8 cellular contexts compared by ENCODE assay signal in genomic region chr9:6757988-6758417, GRCh38. TPM values are rescaled to one million over a fixed set of nuclear protein-coding genes. Genes with fewer than 3 reads are reported as not detected.
DNase-seq lines count a peak whose midpoint lies in the region; ATAC-seq, FAIRE-seq and TF ChIP-seq lines count a peak whose summit lies in the region.

No MANE protein-coding gene starts in this region.

- no peak for FAIRE-seq in GM19239 (lab: Jason Lieb, UNC)

- H3K36me3 ChIP-seq in RWPE2 (ENCODE audit: low read depth) = no peaks in the 10 kb centered on the region

- peak; percentile 11 for ATAC-seq in HG02678 (IDR thresholded peaks at IDR 0.05; ENCODE audit: unreplicated experiment)
- peak; percentile 49 for ATAC-seq in RWPE2 (ENCODE audit: low read depth)

- TF ChIP-seq CTCF in RWPE2 (IDR thresholded peaks at IDR 0.05; ENCODE audit: poor library complexity, severe bottlenecking) = no peak

- H3K9me3 ChIP-seq in RWPE2 (ENCODE audit: severe bottlenecking) = no peaks in the 10 kb centered on the region

- DNase-seq in NCI-H1105 (lab: John Stamatoyannopoulos, UW) (peak; percentile 96), NCI-H1105 treated with DMSO at 0.1 percent for 48 hours (lab: John Stamatoyannopoulos, UW) (no peak), RWPE2 (ENCODE audit: low spot score) (peak; percentile 92), fibroblast of gingiva (ENCODE audit: low read depth) (peak; percentile 2), occipital lobe (lab: John Stamatoyannopoulos, UW) (peak; percentile 56), GM19239 (ENCODE audit: insufficient read length, low spot score) (no peak), SHP77 (lab: John Stamatoyannopoulos, UW) (no peak)

- H3K27ac ChIP-seq in RWPE2 (ENCODE audit: poor library complexity, severe bottlenecking) = peak overlapping the region; percentile 74

- H3K27me3 ChIP-seq in RWPE2 (ENCODE audit: insufficient read depth, poor library complexity, severe bottlenecking) = no peaks in the 10 kb centered on the region

- H3K4me1 ChIP-seq in RWPE2 (ENCODE audit: insufficient read depth, poor library complexity, severe bottlenecking) = peaks cover 4% of the 10 kb centered on the region

- H3K4me3 ChIP-seq in RWPE2 (ENCODE audit: severe bottlenecking) = peak overlapping the region; percentile 77

RNA-seq across cellular contexts. Expression of gene KDM4C, which starts 0.2 kb away (rescaled TPM):
- 57.4 TPM for total RNA-seq in occipital lobe

Comparison
In these comparisons a context has a peak if more than half of its experiments do, and no peak if none do; other contexts are left out.
1. DNase-seq: peak in NCI-H1105 (single experiment), RWPE2 (single experiment), fibroblast of gingiva (single experiment) and occipital lobe (single experiment); none in NCI-H1105 treated with DMSO at 0.1 percent for 48 hours (single experiment), GM19239 (single experiment) and SHP77 (0 of 2).